1 cellular context compared by ENCODE assay signal in the genomic region with DNA sequence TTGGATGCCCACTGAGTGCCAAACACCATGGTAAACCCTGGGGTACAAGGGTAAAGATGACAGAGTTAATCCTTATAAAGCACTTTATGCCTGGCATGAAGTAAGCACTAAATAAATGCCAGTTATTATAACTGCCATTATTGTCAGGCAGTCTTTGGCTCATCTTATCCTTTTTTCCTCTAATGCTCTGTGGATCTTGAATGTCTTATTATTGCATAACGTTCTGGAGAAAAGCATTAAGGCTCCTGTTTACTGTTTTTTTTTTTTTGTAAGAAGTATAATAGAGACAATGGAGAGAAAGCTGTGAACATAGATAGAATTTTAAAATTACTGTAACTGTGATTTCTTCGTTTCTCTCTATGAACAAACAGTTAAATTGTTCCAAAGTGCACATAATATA.
TF ChIP-seq lines count a peak whose summit lies in the region.

No MANE protein-coding gene starts in this region.

TF ChIP-seq in GM23338, 12 proteins besides CTCF, POLR2A, EP300 and RAD21 (continued from another document):
- TF ChIP-seq, protein P1, sequence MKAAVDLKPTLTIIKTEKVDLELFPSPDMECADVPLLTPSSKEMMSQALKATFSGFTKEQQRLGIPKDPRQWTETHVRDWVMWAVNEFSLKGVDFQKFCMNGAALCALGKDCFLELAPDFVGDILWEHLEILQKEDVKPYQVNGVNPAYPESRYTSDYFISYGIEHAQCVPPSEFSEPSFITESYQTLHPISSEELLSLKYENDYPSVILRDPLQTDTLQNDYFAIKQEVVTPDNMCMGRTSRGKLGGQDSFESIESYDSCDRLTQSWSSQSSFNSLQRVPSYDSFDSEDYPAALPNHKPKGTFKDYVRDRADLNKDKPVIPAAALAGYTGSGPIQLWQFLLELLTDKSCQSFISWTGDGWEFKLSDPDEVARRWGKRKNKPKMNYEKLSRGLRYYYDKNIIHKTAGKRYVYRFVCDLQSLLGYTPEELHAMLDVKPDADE (IDR thresholded peaks at IDR 0.05), result no peak
- TF ChIP-seq ZNF331 (CRISPR knock-in tag; IDR thresholded peaks at IDR 0.05; ENCODE audit: low read depth) (no peak), NANOG (IDR thresholded peaks at IDR 0.05; ENCODE audit: borderline replicate concordance) (no peak), JUNB (IDR thresholded peaks at IDR 0.05; ENCODE audit: unreplicated experiment) (no peak), EZH2phosphoT487 (IDR thresholded peaks at IDR 0.05; ENCODE audit: unreplicated experiment) (no peak), EZH2 (IDR thresholded peaks at IDR 0.05; ENCODE audit: low read depth, unreplicated experiment) (no peak), POLR2AphosphoS5 (IDR thresholded peaks at IDR 0.05; ENCODE audit: low read depth) (no peak)
- TF ChIP-seq, protein P2, sequence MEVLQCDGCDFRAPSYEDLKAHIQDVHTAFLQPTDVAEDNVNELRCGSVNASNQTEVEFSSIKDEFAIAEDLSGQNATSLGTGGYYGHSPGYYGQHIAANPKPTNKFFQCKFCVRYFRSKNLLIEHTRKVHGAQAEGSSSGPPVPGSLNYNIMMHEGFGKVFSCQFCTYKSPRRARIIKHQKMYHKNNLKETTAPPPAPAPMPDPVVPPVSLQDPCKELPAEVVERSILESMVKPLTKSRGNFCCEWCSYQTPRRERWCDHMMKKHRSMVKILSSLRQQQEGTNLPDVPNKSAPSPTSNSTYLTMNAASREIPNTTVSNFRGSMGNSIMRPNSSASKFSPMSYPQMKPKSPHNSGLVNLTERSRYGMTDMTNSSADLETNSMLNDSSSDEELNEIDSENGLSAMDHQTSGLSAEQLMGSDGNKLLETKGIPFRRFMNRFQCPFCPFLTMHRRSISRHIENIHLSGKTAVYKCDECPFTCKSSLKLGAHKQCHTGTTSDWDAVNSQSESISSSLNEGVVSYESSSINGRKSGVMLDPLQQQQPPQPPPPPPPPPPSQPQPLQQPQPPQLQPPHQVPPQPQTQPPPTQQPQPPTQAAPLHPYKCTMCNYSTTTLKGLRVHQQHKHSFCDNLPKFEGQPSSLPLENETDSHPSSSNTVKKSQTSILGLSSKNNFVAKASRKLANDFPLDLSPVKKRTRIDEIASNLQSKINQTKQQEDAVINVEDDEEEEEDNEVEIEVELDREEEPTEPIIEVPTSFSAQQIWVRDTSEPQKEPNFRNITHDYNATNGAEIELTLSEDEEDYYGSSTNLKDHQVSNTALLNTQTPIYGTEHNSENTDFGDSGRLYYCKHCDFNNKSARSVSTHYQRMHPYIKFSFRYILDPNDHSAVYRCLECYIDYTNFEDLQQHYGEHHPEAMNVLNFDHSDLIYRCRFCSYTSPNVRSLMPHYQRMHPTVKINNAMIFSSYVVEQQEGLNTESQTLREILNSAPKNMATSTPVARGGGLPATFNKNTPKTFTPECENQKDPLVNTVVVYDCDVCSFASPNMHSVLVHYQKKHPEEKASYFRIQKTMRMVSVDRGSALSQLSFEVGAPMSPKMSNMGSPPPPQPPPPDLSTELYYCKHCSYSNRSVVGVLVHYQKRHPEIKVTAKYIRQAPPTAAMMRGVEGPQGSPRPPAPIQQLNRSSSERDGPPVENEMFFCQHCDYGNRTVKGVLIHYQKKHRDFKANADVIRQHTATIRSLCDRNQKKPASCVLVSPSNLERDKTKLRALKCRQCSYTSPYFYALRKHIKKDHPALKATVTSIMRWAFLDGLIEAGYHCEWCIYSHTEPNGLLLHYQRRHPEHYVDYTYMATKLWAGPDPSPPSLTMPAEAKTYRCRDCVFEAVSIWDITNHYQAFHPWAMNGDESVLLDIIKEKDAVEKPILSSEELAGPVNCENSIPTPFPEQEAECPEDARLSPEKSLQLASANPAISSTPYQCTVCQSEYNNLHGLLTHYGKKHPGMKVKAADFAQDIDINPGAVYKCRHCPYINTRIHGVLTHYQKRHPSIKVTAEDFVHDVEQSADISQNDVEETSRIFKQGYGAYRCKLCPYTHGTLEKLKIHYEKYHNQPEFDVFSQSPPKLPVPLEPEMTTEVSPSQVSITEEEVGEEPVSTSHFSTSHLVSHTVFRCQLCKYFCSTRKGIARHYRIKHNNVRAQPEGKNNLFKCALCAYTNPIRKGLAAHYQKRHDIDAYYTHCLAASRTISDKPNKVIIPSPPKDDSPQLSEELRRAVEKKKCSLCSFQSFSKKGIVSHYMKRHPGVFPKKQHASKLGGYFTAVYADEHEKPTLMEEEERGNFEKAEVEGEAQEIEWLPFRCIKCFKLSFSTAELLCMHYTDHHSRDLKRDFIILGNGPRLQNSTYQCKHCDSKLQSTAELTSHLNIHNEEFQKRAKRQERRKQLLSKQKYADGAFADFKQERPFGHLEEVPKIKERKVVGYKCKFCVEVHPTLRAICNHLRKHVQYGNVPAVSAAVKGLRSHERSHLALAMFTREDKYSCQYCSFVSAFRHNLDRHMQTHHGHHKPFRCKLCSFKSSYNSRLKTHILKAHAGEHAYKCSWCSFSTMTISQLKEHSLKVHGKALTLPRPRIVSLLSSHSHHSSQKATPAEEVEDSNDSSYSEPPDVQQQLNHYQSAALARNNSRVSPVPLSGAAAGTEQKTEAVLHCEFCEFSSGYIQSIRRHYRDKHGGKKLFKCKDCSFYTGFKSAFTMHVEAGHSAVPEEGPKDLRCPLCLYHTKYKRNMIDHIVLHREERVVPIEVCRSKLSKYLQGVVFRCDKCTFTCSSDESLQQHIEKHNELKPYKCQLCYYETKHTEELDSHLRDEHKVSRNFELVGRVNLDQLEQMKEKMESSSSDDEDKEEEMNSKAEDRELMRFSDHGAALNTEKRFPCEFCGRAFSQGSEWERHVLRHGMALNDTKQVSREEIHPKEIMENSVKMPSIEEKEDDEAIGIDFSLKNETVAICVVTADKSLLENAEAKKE (CRISPR knock-in tag; IDR thresholded peaks at IDR 0.05), result no peak
- TF ChIP-seq, protein P3, sequence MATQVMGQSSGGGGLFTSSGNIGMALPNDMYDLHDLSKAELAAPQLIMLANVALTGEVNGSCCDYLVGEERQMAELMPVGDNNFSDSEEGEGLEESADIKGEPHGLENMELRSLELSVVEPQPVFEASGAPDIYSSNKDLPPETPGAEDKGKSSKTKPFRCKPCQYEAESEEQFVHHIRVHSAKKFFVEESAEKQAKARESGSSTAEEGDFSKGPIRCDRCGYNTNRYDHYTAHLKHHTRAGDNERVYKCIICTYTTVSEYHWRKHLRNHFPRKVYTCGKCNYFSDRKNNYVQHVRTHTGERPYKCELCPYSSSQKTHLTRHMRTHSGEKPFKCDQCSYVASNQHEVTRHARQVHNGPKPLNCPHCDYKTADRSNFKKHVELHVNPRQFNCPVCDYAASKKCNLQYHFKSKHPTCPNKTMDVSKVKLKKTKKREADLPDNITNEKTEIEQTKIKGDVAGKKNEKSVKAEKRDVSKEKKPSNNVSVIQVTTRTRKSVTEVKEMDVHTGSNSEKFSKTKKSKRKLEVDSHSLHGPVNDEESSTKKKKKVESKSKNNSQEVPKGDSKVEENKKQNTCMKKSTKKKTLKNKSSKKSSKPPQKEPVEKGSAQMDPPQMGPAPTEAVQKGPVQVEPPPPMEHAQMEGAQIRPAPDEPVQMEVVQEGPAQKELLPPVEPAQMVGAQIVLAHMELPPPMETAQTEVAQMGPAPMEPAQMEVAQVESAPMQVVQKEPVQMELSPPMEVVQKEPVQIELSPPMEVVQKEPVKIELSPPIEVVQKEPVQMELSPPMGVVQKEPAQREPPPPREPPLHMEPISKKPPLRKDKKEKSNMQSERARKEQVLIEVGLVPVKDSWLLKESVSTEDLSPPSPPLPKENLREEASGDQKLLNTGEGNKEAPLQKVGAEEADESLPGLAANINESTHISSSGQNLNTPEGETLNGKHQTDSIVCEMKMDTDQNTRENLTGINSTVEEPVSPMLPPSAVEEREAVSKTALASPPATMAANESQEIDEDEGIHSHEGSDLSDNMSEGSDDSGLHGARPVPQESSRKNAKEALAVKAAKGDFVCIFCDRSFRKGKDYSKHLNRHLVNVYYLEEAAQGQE (IDR thresholded peaks at IDR 0.05; ENCODE audit: unreplicated experiment), result no peak
TF ChIP-seq in GM23338: peak in this region for 0.
